Comparison of ENCODE assay signal across 8 cellular contexts in the genomic region with DNA sequence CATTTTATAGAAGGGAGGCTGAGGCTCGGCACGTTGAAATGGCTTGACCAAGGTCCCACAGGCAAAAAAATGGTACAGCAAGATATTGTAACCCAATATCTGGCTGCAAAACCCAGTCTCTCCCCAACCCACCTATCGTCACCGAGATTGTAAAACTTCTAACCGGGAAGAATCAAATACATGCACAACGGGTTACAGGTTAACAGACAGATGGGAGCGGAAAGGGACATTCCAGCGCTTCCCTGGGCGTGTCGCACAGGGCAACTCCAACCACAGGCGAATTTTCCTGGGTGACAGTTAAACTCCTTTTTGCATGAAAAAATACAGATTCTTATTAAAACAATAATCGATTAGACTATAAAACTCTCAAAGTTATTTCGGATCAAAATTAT. TPM values are rescaled to one million over a fixed set of nuclear protein-coding genes. Genes with fewer than 3 reads are reported as not detected.
A peak's percentile ranks its signal among the peaks of the same experiment; 100 is the strongest.
DNase-seq lines count a peak whose midpoint lies in the region; ATAC-seq and TF ChIP-seq lines count a peak whose summit lies in the region.

No MANE protein-coding gene starts in this region.

- peaks cover 27 to 37% (median 34%) of the 10 kb centered on the region in 4 donors for H3K4me1 ChIP-seq in esophagus muscularis mucosa

- TF ChIP-seq CTCF in esophagus muscularis mucosa (IDR thresholded peaks at IDR 0.05): no peak
- TF ChIP-seq CTCF in neural crest cell (conservative IDR thresholded peaks at IDR 0.05): no peak

- DNase-seq in NOMO-1 (lab: John Stamatoyannopoulos, UW; ENCODE audit: unreplicated experiment in 2 of 2) (peak; percentile 11 to 39), NOMO-1 treated with dmso at 0.1 percent for 144 hours (lab: John Stamatoyannopoulos, UW; ENCODE audit: unreplicated experiment) (no peak), SW480 (ENCODE audit: low spot score) (peak; percentile 89), esophagus muscularis mucosa (ENCODE audit: extremely low spot score) (no peak), neural crest cell (ENCODE audit: low read depth, low spot score) (no peak), DMS79 (lab: John Stamatoyannopoulos, UW) (no peak)

- H3K4me3 Mint-ChIP-seq in neural crest cell: peak overlapping the region; percentile 86

- peak overlapping the region; percentile 91 to 96 (median 94) for H3K27ac ChIP-seq in esophagus muscularis mucosa (replicated peaks in 1 of 4)

- WGBS in esophagus muscularis mucosa: 1% methylated on average over 13 of the region's 13 CpGs

- no peak overlapping the region for H3K27ac Mint-ChIP-seq in neural crest cell (ENCODE audit: unreplicated experiment)

- peaks cover 56% of the 10 kb centered on the region for H3K4me1 Mint-ChIP-seq in neural crest cell

- no peaks in the 10 kb centered on the region for H3K9me3 ChIP-seq in esophagus muscularis mucosa

- no peak for TF ChIP-seq POLR2A in esophagus muscularis mucosa (IDR thresholded peaks at IDR 0.05; ENCODE audit: low read depth)

- no peaks in the 10 kb centered on the region for H3K36me3 ChIP-seq in esophagus muscularis mucosa

- ATAC-seq in HG02970 (IDR thresholded peaks at IDR 0.05; ENCODE audit: low FRiP score, unreplicated experiment): peak; percentile 16
- no peak for ATAC-seq in GM18519 (IDR thresholded peaks at IDR 0.05; ENCODE audit: low FRiP score, unreplicated experiment)

- H3K27me3 ChIP-seq in esophagus muscularis mucosa: no peaks in the 10 kb centered on the region

- intact Hi-C loops in esophagus muscularis mucosa (cut with DNase I): loop anchor here (2.0 to 10.0 kb wide), 4 partner anchors 31 to 479 kb away; partner anchors contain the start of genes FGGY and JUN

- H3K4me3 ChIP-seq in esophagus muscularis mucosa: peak overlapping the region; percentile 65 to 73 (median 68)

- no peaks in the 10 kb centered on the region for H3K9me3 Mint-ChIP-seq in neural crest cell

- no peaks in the 10 kb centered on the region for H3K27me3 Mint-ChIP-seq in neural crest cell (ENCODE audit: low read depth)

- TF ChIP-seq EP300 in esophagus muscularis mucosa (IDR thresholded peaks at IDR 0.05): no peak

- no peaks in the 10 kb centered on the region for H3K36me3 Mint-ChIP-seq in neural crest cell (ENCODE audit: low read depth)

RNA-seq across cellular contexts. Expression of gene JUN, which starts 31.8 kb away (rescaled TPM):
- total RNA-seq in esophagus muscularis mucosa (100 to 1,000 TPM in 3 of 4 donors, 10 to 100 TPM in 1; 77.7 to 126 (median 111) TPM), neural crest cell (28.7 and 29.0 TPM in 2 replicates)

Comparison
In these comparisons a context has a peak if more than half of its experiments do, and no peak if none do; other contexts are left out.
1. DNase-seq: peak in NOMO-1 (2 of 2) and SW480 (single experiment); none in NOMO-1 treated with dmso at 0.1 percent for 144 hours (single experiment), esophagus muscularis mucosa (single experiment), neural crest cell (single experiment) and DMS79 (single experiment).